In genomic region chr19:3605770-3606169, GRCh38 we compare ENCODE assay signal across 1 cellular context.
TF ChIP-seq lines count a peak whose summit lies in the region.

No MANE protein-coding gene starts in this region.

TF ChIP-seq in GM23338, 12 proteins besides CTCF, POLR2A, EP300 and RAD21:
- TF ChIP-seq ZNF114 (CRISPR knock-in tag; IDR thresholded peaks at IDR 0.05) (no peak), STAT1 (IDR thresholded peaks at IDR 0.05; ENCODE audit: unreplicated experiment) (no peak), NANOG (IDR thresholded peaks at IDR 0.05; ENCODE audit: borderline replicate concordance) (no peak), CREB1 (CRISPR knock-in tag; IDR thresholded peaks at IDR 0.05; ENCODE audit: low read depth) (no peak), ETS1 (IDR thresholded peaks at IDR 0.05) (no peak), JUNB (IDR thresholded peaks at IDR 0.05; ENCODE audit: unreplicated experiment) (no peak), ZNF462 (CRISPR knock-in tag; IDR thresholded peaks at IDR 0.05) (no peak), EZH2phosphoT487 (IDR thresholded peaks at IDR 0.05; ENCODE audit: unreplicated experiment) (no peak), EZH2 (IDR thresholded peaks at IDR 0.05; ENCODE audit: low read depth, unreplicated experiment) (no peak), REST (IDR thresholded peaks at IDR 0.05; ENCODE audit: unreplicated experiment) (no peak), POLR2AphosphoS5 (IDR thresholded peaks at IDR 0.05; ENCODE audit: low read depth) (no peak), ZNF331 (CRISPR knock-in tag; IDR thresholded peaks at IDR 0.05; ENCODE audit: low read depth) (no peak)
